ENCODE assay signal across 21 cellular contexts in genomic region chr2:149291881-149292280, GRCh38. TPM values are rescaled to one million over a fixed set of nuclear protein-coding genes. Genes with fewer than 3 reads are reported as not detected.
"Had no signal": no experiment of that assay in that cellular context is flagged by ENCODE, and none has a peak within 500 bp of the region (broad histone marks: within the 10 kb centered on the region; RNA-seq: fewer than 3 reads in every experiment).

No MANE protein-coding gene starts in this region.

- ATAC-seq: activated CD4-positive, CD25-positive, alpha-beta regulatory T cell treated with anti-CD3 and anti-CD28 coated beads, Interleukin-2, amount 50 U/mL, for 24 hours; activated CD8-positive, alpha-beta T cell treated with anti-CD3 and anti-CD28 coated beads, Interleukin-2, amount 10 ng/mL, durations not matched to agents 7 days and 5 days; activated naive CD8-positive, alpha-beta T cell treated with anti-CD3 and anti-CD28 coated beads, Interleukin-2, amount 50 U/mL, for 24 hours; heart left ventricle; left cardiac atrium; sciatic nerve; stimulated activated memory B cell treated with anti-CD40 and anti-IgM and Interleukin-4, amounts not matched to agents 10 μg/mL and 1 μg/mL and 100 μg/mL, for 72 hours had no signal

- H3K4me3 Mint-ChIP-seq: activated CD4-positive, alpha-beta T cell treated with anti-CD3 and anti-CD28 coated beads, Interleukin-2, amount 10 ng/mL, durations not matched to agents 24 days and 14 days; activated CD8-positive, alpha-beta T cell treated with anti-CD3 and anti-CD28 coated beads, Interleukin-2, amount 10 ng/mL, durations not matched to agents 7 days and 5 days; activated naive CD8-positive, alpha-beta T cell treated with anti-CD3 and anti-CD28 coated beads, Interleukin-2, amount 50 U/mL, for 24 hours; activated T-helper 1 cell treated with anti-CD3 and anti-CD28 coated beads, Interleukin-12 subunit alpha, Interleukin-12 subunit beta, Interleukin-2, Interleukin-4 antibody, amounts not matched to agents 30 ng/mL and 10 ng/mL and 1 ng/mL, durations not matched to agents 14 hours and 24 hours and 36 hours; brain; nephron progenitor cell; stimulated activated memory B cell treated with anti-CD40 and anti-IgM and Interleukin-4, amounts not matched to agents 10 μg/mL and 1 μg/mL and 100 μg/mL, for 72 hours; type B pancreatic cell had no signal

- H3K36me3 ChIP-seq: heart left ventricle, vagina had no signal

- H3K27ac ChIP-seq: heart left ventricle, vagina had no signal

- H3K9me3 Mint-ChIP-seq: activated CD4-positive, alpha-beta T cell treated with anti-CD3 and anti-CD28 coated beads, Interleukin-2, amount 10 ng/mL, durations not matched to agents 24 days and 14 days; activated naive CD8-positive, alpha-beta T cell treated with anti-CD3 and anti-CD28 coated beads, Interleukin-2, amount 50 U/mL, for 24 hours; activated T-helper 1 cell treated with anti-CD3 and anti-CD28 coated beads, Interleukin-12 subunit alpha, Interleukin-12 subunit beta, Interleukin-2, Interleukin-4 antibody, amounts not matched to agents 30 ng/mL and 10 ng/mL and 1 ng/mL, durations not matched to agents 14 hours and 24 hours and 36 hours; brain; nephron progenitor cell; stimulated activated memory B cell treated with anti-CD40 and anti-IgM and Interleukin-4, amounts not matched to agents 10 μg/mL and 1 μg/mL and 100 μg/mL, for 72 hours; type B pancreatic cell had no signal

- H3K4me2 ChIP-seq: smooth muscle cell had no signal

- H3K4me1 ChIP-seq: heart left ventricle, vagina had no signal

- H3K27me3 Mint-ChIP-seq: activated CD4-positive, alpha-beta T cell treated with anti-CD3 and anti-CD28 coated beads, Interleukin-2, amount 10 ng/mL, durations not matched to agents 24 days and 14 days; stimulated activated memory B cell treated with anti-CD40 and anti-IgM and Interleukin-4, amounts not matched to agents 10 μg/mL and 1 μg/mL and 100 μg/mL, for 72 hours; type B pancreatic cell had no signal

- H3K27me3 ChIP-seq: vagina had no signal

- DNase-seq: activated CD4-positive, alpha-beta T cell treated with anti-CD3 and anti-CD28 coated beads, Interleukin-2, amount 10 ng/mL, durations not matched to agents 24 days and 14 days; activated CD8-positive, alpha-beta T cell treated with anti-CD3 and anti-CD28 coated beads, Interleukin-2, amount 10 ng/mL, durations not matched to agents 7 days and 5 days; activated gamma-delta T cell; activated naive CD4-positive, alpha-beta T cell treated with anti-CD3 and anti-CD28 coated beads, Interleukin-2, amount 50 U/mL, for 16 hours; activated naive CD8-positive, alpha-beta T cell treated with anti-CD3 and anti-CD28 coated beads, Interleukin-2, amount 50 U/mL, for 24 hours; anterior cingulate cortex; heart left ventricle; islet precursor cell; left cardiac atrium; nephron progenitor cell; nucleus accumbens; stimulated activated CD4-positive, alpha-beta T cell treated with anti-CD3 and anti-CD28 coated beads, Interleukin-15, amount 100 ng/mL, for 24 hours had no signal

- H3K9me3 ChIP-seq: vagina had no signal

- H3K4me3 ChIP-seq: heart left ventricle, smooth muscle cell, vagina had no signal

- H3K4me1 Mint-ChIP-seq: activated CD4-positive, alpha-beta T cell treated with anti-CD3 and anti-CD28 coated beads, Interleukin-2, amount 10 ng/mL, durations not matched to agents 24 days and 14 days; activated naive CD8-positive, alpha-beta T cell treated with anti-CD3 and anti-CD28 coated beads, Interleukin-2, amount 50 U/mL, for 24 hours; brain; stimulated activated memory B cell treated with anti-CD40 and anti-IgM and Interleukin-4, amounts not matched to agents 10 μg/mL and 1 μg/mL and 100 μg/mL, for 72 hours had no signal

- H3K36me3 Mint-ChIP-seq: brain; stimulated activated memory B cell treated with anti-CD40 and anti-IgM and Interleukin-4, amounts not matched to agents 10 μg/mL and 1 μg/mL and 100 μg/mL, for 72 hours; type B pancreatic cell had no signal

- H3K27ac Mint-ChIP-seq: activated CD4-positive, alpha-beta T cell treated with anti-CD3 and anti-CD28 coated beads, Interleukin-2, amount 10 ng/mL, durations not matched to agents 24 days and 14 days; activated CD8-positive, alpha-beta T cell treated with anti-CD3 and anti-CD28 coated beads, Interleukin-2, amount 10 ng/mL, durations not matched to agents 7 days and 5 days; activated naive CD8-positive, alpha-beta T cell treated with anti-CD3 and anti-CD28 coated beads, Interleukin-2, amount 50 U/mL, for 24 hours; activated T-helper 1 cell treated with anti-CD3 and anti-CD28 coated beads, Interleukin-12 subunit alpha, Interleukin-12 subunit beta, Interleukin-2, Interleukin-4 antibody, amounts not matched to agents 30 ng/mL and 10 ng/mL and 1 ng/mL, durations not matched to agents 14 hours and 24 hours and 36 hours; brain; nephron progenitor cell; stimulated activated memory B cell treated with anti-CD40 and anti-IgM and Interleukin-4, amounts not matched to agents 10 μg/mL and 1 μg/mL and 100 μg/mL, for 72 hours; type B pancreatic cell had no signal

RNA-seq across cellular contexts. Expression of gene LYPD6, which starts 38.5 kb away (rescaled TPM):
- total RNA-seq: activated CD4-positive, alpha-beta T cell treated with anti-CD3 and anti-CD28 coated beads, Interleukin-2, amount 10 ng/mL, durations not matched to agents 24 days and 14 days; activated CD8-positive, alpha-beta T cell treated with anti-CD3 and anti-CD28 coated beads, Interleukin-2, amount 10 ng/mL, durations not matched to agents 7 days and 5 days; activated T-helper 1 cell treated with anti-CD3 and anti-CD28 coated beads, Interleukin-12 subunit alpha, Interleukin-12 subunit beta, Interleukin-2, Interleukin-4 antibody, amounts not matched to agents 30 ng/mL and 10 ng/mL and 1 ng/mL, durations not matched to agents 14 hours and 24 hours and 36 hours; T-helper 2 cell treated with Interferon-gamma antibody and Interleukin-4, amounts not matched to agents 100 ng/mL and 5 ng/mL, for 36 hours had no signal
